ENCODE assay signal across 1 cellular context in the genomic region with DNA sequence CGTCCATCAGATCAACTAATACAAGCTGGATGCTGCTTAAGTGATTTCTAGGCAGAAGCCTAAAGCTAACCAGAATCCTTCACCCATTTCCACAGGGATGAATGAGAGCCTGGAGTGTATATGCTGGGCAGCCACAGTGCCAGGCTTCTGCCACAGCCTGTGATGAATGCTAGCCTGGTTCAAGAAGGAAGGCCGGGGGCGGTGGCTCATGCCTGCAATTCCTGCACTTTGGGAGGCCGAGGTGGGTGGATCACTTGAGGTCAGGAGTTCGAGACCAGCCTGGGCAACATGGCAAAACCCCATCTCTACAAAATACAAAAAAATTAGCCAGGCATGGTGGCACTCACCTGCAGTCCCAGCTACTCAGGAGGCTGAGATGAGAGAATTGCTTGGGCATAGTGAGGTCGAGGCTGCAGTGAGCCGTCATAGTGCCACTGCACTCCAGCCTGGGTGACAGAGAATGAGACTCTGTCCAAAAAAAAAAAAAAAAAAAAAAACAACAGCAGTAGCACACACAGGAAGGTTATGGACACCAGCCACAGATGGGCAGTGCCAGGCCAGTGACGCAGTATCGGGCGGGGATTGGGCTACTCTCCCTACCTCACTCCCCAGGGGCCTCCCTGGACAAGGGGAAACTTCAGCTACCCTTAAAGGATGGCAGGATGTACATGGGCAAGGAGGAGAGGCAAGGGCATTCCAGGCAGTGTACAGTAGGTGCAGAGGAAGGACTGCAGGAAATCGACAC.
TF ChIP-seq lines count a peak whose summit lies in the region.

No MANE protein-coding gene starts in this region.

TF ChIP-seq in H1, 55 proteins besides CTCF, POLR2A, EP300 and RAD21:
- TF ChIP-seq TEAD4 (IDR thresholded peaks at IDR 0.05; ENCODE audit: low read depth, low read length) (no peak), RFX5 (IDR thresholded peaks at IDR 0.05; ENCODE audit: borderline replicate concordance, low read depth, low read length) (no peak), TAF1 (IDR thresholded peaks at IDR 0.05; ENCODE audit: low read depth, low read length) (no peak), SIX5 (IDR thresholded peaks at IDR 0.05; ENCODE audit: low read depth, low read length) (no peak), BCL11A (IDR thresholded peaks at IDR 0.05; ENCODE audit: low read depth in 2 of 2, low read length in 2 of 2) (no peak), CREB1 (IDR thresholded peaks at IDR 0.05) (no peak), CTBP2 (IDR thresholded peaks at IDR 0.05; ENCODE audit: borderline replicate concordance, insufficient read depth, insufficient read length, low read length) (no peak)
- TF ChIP-seq, protein P1, sequence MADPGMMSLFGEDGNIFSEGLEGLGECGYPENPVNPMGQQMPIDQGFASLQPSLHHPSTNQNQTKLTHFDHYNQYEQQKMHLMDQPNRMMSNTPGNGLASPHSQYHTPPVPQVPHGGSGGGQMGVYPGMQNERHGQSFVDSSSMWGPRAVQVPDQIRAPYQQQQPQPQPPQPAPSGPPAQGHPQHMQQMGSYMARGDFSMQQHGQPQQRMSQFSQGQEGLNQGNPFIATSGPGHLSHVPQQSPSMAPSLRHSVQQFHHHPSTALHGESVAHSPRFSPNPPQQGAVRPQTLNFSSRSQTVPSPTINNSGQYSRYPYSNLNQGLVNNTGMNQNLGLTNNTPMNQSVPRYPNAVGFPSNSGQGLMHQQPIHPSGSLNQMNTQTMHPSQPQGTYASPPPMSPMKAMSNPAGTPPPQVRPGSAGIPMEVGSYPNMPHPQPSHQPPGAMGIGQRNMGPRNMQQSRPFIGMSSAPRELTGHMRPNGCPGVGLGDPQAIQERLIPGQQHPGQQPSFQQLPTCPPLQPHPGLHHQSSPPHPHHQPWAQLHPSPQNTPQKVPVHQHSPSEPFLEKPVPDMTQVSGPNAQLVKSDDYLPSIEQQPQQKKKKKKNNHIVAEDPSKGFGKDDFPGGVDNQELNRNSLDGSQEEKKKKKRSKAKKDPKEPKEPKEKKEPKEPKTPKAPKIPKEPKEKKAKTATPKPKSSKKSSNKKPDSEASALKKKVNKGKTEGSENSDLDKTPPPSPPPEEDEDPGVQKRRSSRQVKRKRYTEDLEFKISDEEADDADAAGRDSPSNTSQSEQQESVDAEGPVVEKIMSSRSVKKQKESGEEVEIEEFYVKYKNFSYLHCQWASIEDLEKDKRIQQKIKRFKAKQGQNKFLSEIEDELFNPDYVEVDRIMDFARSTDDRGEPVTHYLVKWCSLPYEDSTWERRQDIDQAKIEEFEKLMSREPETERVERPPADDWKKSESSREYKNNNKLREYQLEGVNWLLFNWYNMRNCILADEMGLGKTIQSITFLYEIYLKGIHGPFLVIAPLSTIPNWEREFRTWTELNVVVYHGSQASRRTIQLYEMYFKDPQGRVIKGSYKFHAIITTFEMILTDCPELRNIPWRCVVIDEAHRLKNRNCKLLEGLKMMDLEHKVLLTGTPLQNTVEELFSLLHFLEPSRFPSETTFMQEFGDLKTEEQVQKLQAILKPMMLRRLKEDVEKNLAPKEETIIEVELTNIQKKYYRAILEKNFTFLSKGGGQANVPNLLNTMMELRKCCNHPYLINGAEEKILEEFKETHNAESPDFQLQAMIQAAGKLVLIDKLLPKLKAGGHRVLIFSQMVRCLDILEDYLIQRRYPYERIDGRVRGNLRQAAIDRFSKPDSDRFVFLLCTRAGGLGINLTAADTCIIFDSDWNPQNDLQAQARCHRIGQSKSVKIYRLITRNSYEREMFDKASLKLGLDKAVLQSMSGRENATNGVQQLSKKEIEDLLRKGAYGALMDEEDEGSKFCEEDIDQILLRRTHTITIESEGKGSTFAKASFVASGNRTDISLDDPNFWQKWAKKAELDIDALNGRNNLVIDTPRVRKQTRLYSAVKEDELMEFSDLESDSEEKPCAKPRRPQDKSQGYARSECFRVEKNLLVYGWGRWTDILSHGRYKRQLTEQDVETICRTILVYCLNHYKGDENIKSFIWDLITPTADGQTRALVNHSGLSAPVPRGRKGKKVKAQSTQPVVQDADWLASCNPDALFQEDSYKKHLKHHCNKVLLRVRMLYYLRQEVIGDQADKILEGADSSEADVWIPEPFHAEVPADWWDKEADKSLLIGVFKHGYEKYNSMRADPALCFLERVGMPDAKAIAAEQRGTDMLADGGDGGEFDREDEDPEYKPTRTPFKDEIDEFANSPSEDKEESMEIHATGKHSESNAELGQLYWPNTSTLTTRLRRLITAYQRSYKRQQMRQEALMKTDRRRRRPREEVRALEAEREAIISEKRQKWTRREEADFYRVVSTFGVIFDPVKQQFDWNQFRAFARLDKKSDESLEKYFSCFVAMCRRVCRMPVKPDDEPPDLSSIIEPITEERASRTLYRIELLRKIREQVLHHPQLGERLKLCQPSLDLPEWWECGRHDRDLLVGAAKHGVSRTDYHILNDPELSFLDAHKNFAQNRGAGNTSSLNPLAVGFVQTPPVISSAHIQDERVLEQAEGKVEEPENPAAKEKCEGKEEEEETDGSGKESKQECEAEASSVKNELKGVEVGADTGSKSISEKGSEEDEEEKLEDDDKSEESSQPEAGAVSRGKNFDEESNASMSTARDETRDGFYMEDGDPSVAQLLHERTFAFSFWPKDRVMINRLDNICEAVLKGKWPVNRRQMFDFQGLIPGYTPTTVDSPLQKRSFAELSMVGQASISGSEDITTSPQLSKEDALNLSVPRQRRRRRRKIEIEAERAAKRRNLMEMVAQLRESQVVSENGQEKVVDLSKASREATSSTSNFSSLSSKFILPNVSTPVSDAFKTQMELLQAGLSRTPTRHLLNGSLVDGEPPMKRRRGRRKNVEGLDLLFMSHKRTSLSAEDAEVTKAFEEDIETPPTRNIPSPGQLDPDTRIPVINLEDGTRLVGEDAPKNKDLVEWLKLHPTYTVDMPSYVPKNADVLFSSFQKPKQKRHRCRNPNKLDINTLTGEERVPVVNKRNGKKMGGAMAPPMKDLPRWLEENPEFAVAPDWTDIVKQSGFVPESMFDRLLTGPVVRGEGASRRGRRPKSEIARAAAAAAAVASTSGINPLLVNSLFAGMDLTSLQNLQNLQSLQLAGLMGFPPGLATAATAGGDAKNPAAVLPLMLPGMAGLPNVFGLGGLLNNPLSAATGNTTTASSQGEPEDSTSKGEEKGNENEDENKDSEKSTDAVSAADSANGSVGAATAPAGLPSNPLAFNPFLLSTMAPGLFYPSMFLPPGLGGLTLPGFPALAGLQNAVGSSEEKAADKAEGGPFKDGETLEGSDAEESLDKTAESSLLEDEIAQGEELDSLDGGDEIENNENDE (IDR thresholded peaks at IDR 0.05; ENCODE audit: insufficient replicate concordance, low read length), result no peak
- TF ChIP-seq, protein P2, sequence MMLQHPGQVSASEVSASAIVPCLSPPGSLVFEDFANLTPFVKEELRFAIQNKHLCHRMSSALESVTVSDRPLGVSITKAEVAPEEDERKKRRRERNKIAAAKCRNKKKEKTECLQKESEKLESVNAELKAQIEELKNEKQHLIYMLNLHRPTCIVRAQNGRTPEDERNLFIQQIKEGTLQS (IDR thresholded peaks at IDR 0.05; ENCODE audit: insufficient read depth, low read depth, low read length), result no peak
TF ChIP-seq in H1: peak in this region for 0.
